In genomic region chr2:119059287-119059686, GRCh38 we compare ENCODE assay signal across 32 cellular contexts.
"Had no signal": no experiment of that assay in that cellular context is flagged by ENCODE, and none has a peak within 500 bp of the region (broad histone marks: within the 10 kb centered on the region; RNA-seq: fewer than 3 reads in every experiment).

No MANE protein-coding gene starts in this region.

- DNase-seq: activated B cell treated with CpG ODN at 0.5 μM for 24 hours; activated CD4-positive, alpha-beta T cell treated with anti-CD3 and anti-CD28 coated beads for 48 hours; activated CD4-positive, alpha-beta T cell treated with anti-CD3 and anti-CD28 coated beads, Interleukin-2, amount 50 U/mL, for 1 hour; activated CD4-positive, alpha-beta T cell treated with anti-CD3 and anti-CD28 coated beads, Interleukin-2, amount 50 U/mL, for 48 hours; activated CD8-positive, alpha-beta T cell treated with anti-CD3 and anti-CD28 coated beads for 36 hours; activated effector memory CD4-positive, alpha-beta T cell treated with anti-CD3 and anti-CD28 coated beads, Interleukin-2, amount 50 U/mL, for 16 hours; activated naive CD4-positive, alpha-beta T cell treated with anti-CD3 and anti-CD28 coated beads for 36 hours; activated naive CD8-positive, alpha-beta T cell treated with anti-CD3 and anti-CD28 coated beads for 36 hours; activated naive CD8-positive, alpha-beta T cell treated with anti-CD3 and anti-CD28 coated beads, Interleukin-2, amount 50 U/mL, for 24 hours; activated T-cell treated with anti-CD3 and anti-CD28 coated beads, Interleukin-2, amount 50 U/mL, for 48 hours; adrenal gland; amygdala; aorta; body of pancreas; caudate nucleus; cerebellar nuclear complex; colonic mucosa; effector CD8-positive, alpha-beta T cell; foreskin fibroblast; gastrocnemius medialis; glutamatergic neuron; heart left ventricle; T-helper 1 cell; T-helper 17 cell; T1000; WERI-Rb-1 had no signal

- H3K4me1 Mint-ChIP-seq: activated B cell treated with CpG ODN at 0.5 μM for 24 hours; activated naive CD4-positive, alpha-beta T cell treated with anti-CD3 and anti-CD28 coated beads, Interleukin-2, amount 50 U/mL, for 24 hours; activated naive CD8-positive, alpha-beta T cell treated with anti-CD3 and anti-CD28 coated beads for 36 hours; activated naive CD8-positive, alpha-beta T cell treated with anti-CD3 and anti-CD28 coated beads, Interleukin-2, amount 50 U/mL, for 24 hours; T-helper 17 cell had no signal

- H3K27ac ChIP-seq: adrenal gland, body of pancreas, colonic mucosa, epithelial cell of prostate, gastrocnemius medialis, heart left ventricle, WERI-Rb-1 had no signal

- H3K36me3 Mint-ChIP-seq: activated naive CD8-positive, alpha-beta T cell treated with anti-CD3 and anti-CD28 coated beads for 36 hours had no signal

- H3K27ac Mint-ChIP-seq: activated B cell treated with CpG ODN at 0.5 μM for 24 hours; activated CD8-positive, alpha-beta T cell treated with anti-CD3 and anti-CD28 coated beads for 36 hours; activated naive CD4-positive, alpha-beta T cell treated with anti-CD3 and anti-CD28 coated beads for 36 hours; activated naive CD4-positive, alpha-beta T cell treated with anti-CD3 and anti-CD28 coated beads, Interleukin-2, amount 50 U/mL, for 24 hours; activated naive CD8-positive, alpha-beta T cell treated with anti-CD3 and anti-CD28 coated beads for 36 hours; activated naive CD8-positive, alpha-beta T cell treated with anti-CD3 and anti-CD28 coated beads, Interleukin-2, amount 50 U/mL, for 24 hours; activated T-helper 1 cell treated with anti-CD3 and anti-CD28 coated beads, Interleukin-12 subunit alpha, Interleukin-12 subunit beta, Interleukin-2, Interleukin-4 antibody, amounts not matched to agents 30 ng/mL and 10 ng/mL and 1 ng/mL, durations not matched to agents 14 hours and 24 hours and 36 hours; activated T-helper 2 cell treated with anti-CD3 and anti-CD28 coated beads, Interferon-gamma antibody, Interleukin-2, Interleukin-4, amounts not matched to agents 10 μg/mL and 5 μg/mL and 100 μg/mL, durations not matched to agents 14 hours and 24 hours and 36 hours; T-helper 17 cell; T-helper 2 cell treated with Interferon-gamma antibody and Interleukin-4, amounts not matched to agents 5 μg/mL and 100 μg/mL, for 36 hours had no signal

- H3K27me3 Mint-ChIP-seq: activated naive CD8-positive, alpha-beta T cell treated with anti-CD3 and anti-CD28 coated beads, Interleukin-2, amount 50 U/mL, for 24 hours had no signal

- H3K4me1 ChIP-seq: adrenal gland, body of pancreas, colonic mucosa, gastrocnemius medialis had no signal

- H3K4me3 Mint-ChIP-seq: activated B cell treated with CpG ODN at 0.5 μM for 24 hours; activated CD8-positive, alpha-beta T cell treated with anti-CD3 and anti-CD28 coated beads for 36 hours; activated naive CD4-positive, alpha-beta T cell treated with anti-CD3 and anti-CD28 coated beads for 36 hours; activated naive CD4-positive, alpha-beta T cell treated with anti-CD3 and anti-CD28 coated beads, Interleukin-2, amount 50 U/mL, for 24 hours; activated naive CD8-positive, alpha-beta T cell treated with anti-CD3 and anti-CD28 coated beads for 36 hours; activated naive CD8-positive, alpha-beta T cell treated with anti-CD3 and anti-CD28 coated beads, Interleukin-2, amount 50 U/mL, for 24 hours; activated T-helper 1 cell treated with anti-CD3 and anti-CD28 coated beads, Interleukin-12 subunit alpha, Interleukin-12 subunit beta, Interleukin-2, Interleukin-4 antibody, amounts not matched to agents 30 ng/mL and 10 ng/mL and 1 ng/mL, durations not matched to agents 14 hours and 24 hours and 36 hours; T-helper 17 cell; T-helper 2 cell treated with Interferon-gamma antibody and Interleukin-4, amounts not matched to agents 5 μg/mL and 100 μg/mL, for 36 hours had no signal

- H3K27me3 ChIP-seq: adrenal gland, body of pancreas, colonic mucosa, gastrocnemius medialis had no signal

- H3K9me3 Mint-ChIP-seq: activated naive CD4-positive, alpha-beta T cell treated with anti-CD3 and anti-CD28 coated beads, Interleukin-2, amount 50 U/mL, for 24 hours; activated T-helper 1 cell treated with anti-CD3 and anti-CD28 coated beads, Interleukin-12 subunit alpha, Interleukin-12 subunit beta, Interleukin-2, Interleukin-4 antibody, amounts not matched to agents 30 ng/mL and 10 ng/mL and 1 ng/mL, durations not matched to agents 14 hours and 24 hours and 36 hours; activated T-helper 2 cell treated with anti-CD3 and anti-CD28 coated beads, Interferon-gamma antibody, Interleukin-2, Interleukin-4, amounts not matched to agents 10 μg/mL and 5 μg/mL and 100 μg/mL, durations not matched to agents 14 hours and 24 hours and 36 hours; T-helper 2 cell treated with Interferon-gamma antibody and Interleukin-4, amounts not matched to agents 5 μg/mL and 100 μg/mL, for 36 hours had no signal

- ATAC-seq: activated CD4-positive, CD25-positive, alpha-beta regulatory T cell treated with anti-CD3 and anti-CD28 coated beads, Interleukin-2, amount 50 U/mL, for 24 hours; activated CD8-positive, alpha-beta T cell treated with anti-CD3 and anti-CD28 coated beads for 36 hours; activated naive CD8-positive, alpha-beta T cell treated with anti-CD3 and anti-CD28 coated beads, Interleukin-2, amount 50 U/mL, for 24 hours; body of pancreas; gastrocnemius medialis; heart left ventricle; T-helper 17 cell had no signal
